8 cellular contexts compared by ENCODE assay signal in the genomic region with DNA sequence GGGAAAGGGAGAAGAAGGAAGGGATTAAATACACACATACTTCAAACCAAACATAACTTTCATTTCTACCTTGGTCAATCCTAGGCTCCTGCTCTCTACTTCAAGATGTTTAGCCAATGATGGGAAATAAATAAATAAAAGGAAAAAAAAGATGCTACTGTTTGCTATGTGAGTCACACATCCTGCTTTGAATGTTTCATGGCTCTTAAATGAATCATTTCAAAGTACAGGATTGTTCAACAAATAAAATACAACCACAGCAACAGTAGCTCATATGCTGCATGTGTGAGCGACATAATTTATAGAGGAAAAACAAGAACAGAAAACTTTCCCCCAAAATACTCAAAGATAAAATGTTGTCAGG. TPM values are rescaled to one million over a fixed set of nuclear protein-coding genes. Genes with fewer than 3 reads are reported as not detected.
DNase-seq lines count a peak whose midpoint lies in the region; ATAC-seq and TF ChIP-seq lines count a peak whose summit lies in the region.

No MANE protein-coding gene starts in this region.

- H3K4me1 ChIP-seq in A673 (ENCODE audit: insufficient read depth, low read length, poor library complexity, severe bottlenecking) = peaks cover 5% of the 10 kb centered on the region

- H3K27ac ChIP-seq in A673 (ENCODE audit: low read depth, low read length, poor library complexity, severe bottlenecking) = no peak overlapping the region

- ATAC-seq in left colon (peak; percentile 73), GM18867 (IDR thresholded peaks at IDR 0.05; ENCODE audit: unreplicated experiment) (no peak)

- H3K4me3 ChIP-seq in A673 (ENCODE audit: low read depth, low read length, poor library complexity, severe bottlenecking) = no peak overlapping the region

- BruUV-seq in A673 (replicated peaks; lab: Mats Ljungman, UMichigan) = no TSS peak

- POLR2A ChIA-PET in A673 (lab: Charles Lee; ENCODE audit: low non-redundant PET) = no interaction called here

- no peaks in the 10 kb centered on the region for H3K27me3 ChIP-seq in A673 (replicated peaks; ENCODE audit: insufficient read depth, low read depth, low read length, poor library complexity)

- CTCF ChIA-PET in A673 (lab: Charles Lee) = no interaction called here

- H3K36me3 ChIP-seq in A673 (ENCODE audit: insufficient read depth, low read length, poor library complexity, severe bottlenecking) = no peaks in the 10 kb centered on the region

- intact Hi-C loops in A673 (cut with micrococcal nuclease; ENCODE audit: unreplicated experiment) (no loop called here), left colon (cut with DNase I, micrococcal nuclease) (no loop called here)

- DNase-seq in A673 (ENCODE audit: low spot score) = peak; percentile 65
- peak; percentile 73 for DNase-seq in HPDE6-E6E7 (ENCODE audit: extremely low spot score)
- peak; percentile 94 for DNase-seq in amniotic epithelial cell (ENCODE audit: low read depth)
- no peak for DNase-seq in left colon
- DNase-seq in KG1 (lab: John Stamatoyannopoulos, UW) = no peak
- no peak for DNase-seq in NCI-H524 treated with DMSO at 0.1 percent for 48 hours (lab: John Stamatoyannopoulos, UW)
- no peak for DNase-seq in GM20000 (ENCODE audit: low spot score)

- H3K9me3 ChIP-seq in A673 (ENCODE audit: low read depth, low read length, poor library complexity, severe bottlenecking) = no peaks in the 10 kb centered on the region

- TF ChIP-seq CTCF in A673 (conservative IDR thresholded peaks at IDR 0.05; ENCODE audit: low read depth, low read length) (no peak), GM20000 (IDR thresholded peaks at IDR 0.05; ENCODE audit: extremely low read depth, missing control alignments) (no peak)

RNA-seq across cellular contexts. Expression of gene NPFF, which starts 54.3 kb away (rescaled TPM):
- total RNA-seq in A673 (2021) (not detected in 2 replicates), left colon (not detected)

Comparison
In these comparisons a context has a peak if more than half of its experiments do, and no peak if none do; other contexts are left out.
1. DNase-seq: peak in A673 (single experiment), HPDE6-E6E7 (single experiment) and amniotic epithelial cell (single experiment); none in left colon (0 of 2), KG1 (single experiment), NCI-H524 treated with DMSO at 0.1 percent for 48 hours (single experiment) and GM20000 (single experiment).